10 cellular contexts compared by ENCODE assay signal in the genomic region with DNA sequence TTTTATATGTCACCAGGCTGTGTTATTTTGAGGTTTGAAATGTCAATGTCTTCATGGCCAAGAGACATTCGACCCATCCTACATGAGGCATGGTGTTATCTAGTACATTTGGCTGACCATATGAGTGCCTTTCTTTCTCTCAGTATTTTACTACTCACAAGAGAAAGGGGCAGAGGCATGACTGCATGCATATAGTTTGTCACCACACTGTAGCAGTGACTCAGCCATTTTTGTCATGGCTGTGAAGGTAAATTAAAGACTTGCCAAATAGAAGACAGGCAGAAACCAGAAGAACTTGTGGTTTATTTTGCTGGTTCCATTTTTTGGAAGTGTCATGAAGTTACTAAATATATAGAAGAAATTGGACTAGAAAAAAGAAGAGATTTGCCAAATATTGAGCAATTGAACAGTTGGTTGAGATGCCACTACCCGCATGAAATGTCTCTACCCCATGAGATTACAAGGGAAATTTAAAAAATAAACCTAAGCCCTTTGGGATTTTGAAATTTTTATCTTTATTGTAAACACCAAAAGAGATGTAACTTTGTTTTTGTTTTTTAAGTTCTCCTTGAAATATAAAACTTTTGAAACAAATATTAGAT.
A peak's percentile ranks its signal among the peaks of the same experiment; 100 is the strongest.
DNase-seq lines count a peak whose midpoint lies in the region; ATAC-seq, FAIRE-seq and TF ChIP-seq lines count a peak whose summit lies in the region.
"Had no signal": no experiment of that assay in that cellular context is flagged by ENCODE, and none has a peak within 500 bp of the region (broad histone marks: within the 10 kb centered on the region; RNA-seq: fewer than 3 reads in every experiment).

No MANE protein-coding gene starts in this region.

- no peak overlapping the region for H3K4me3 ChIP-seq in gastrocnemius medialis
- H3K4me3 ChIP-seq: vagina had no signal

- no peak for TF ChIP-seq CTCF in gastrocnemius medialis (IDR thresholded peaks at IDR 0.05 in 4 of 5, conservative IDR thresholded peaks at IDR 0.05 in 1 of 5)

- H3K27me3 ChIP-seq in gastrocnemius medialis, result no peaks in the 10 kb centered on the region
- H3K27me3 ChIP-seq: vagina had no signal

- peak; percentile 75 to 88 for ATAC-seq in gastrocnemius medialis

- TF ChIP-seq POLR2A in erythroblast (IDR thresholded peaks at IDR 0.05; ENCODE audit: low read length) (no peak), gastrocnemius medialis (IDR thresholded peaks at IDR 0.05) (no peak)

- in situ Hi-C loops in gastrocnemius medialis (cut with MboI; ENCODE audit: low sequenced_read_pairs in 4 of 4), result no loop called here

- no peaks in the 10 kb centered on the region for H3K9me3 ChIP-seq in gastrocnemius medialis
- H3K9me3 ChIP-seq: vagina had no signal

- H3K4me1 ChIP-seq in gastrocnemius medialis, result peaks cover 30 to 31% of the 10 kb centered on the region in 2 donors

- H3K27ac ChIP-seq in gastrocnemius medialis, result peak overlapping the region; percentile 59 to 75 (median 70)
- H3K27ac ChIP-seq in substantia nigra (ENCODE audit: low read depth, low read length, poor library complexity, severe bottlenecking), result no peak overlapping the region
- H3K27ac ChIP-seq: vagina had no signal

- H3K36me3 ChIP-seq in gastrocnemius medialis, result peaks cover 6 to 55% of the 10 kb centered on the region in 2 donors

- FAIRE-seq in GM19239 (lab: Jason Lieb, UNC), result peak; percentile 26

- DNase-seq in GM19239 (ENCODE audit: insufficient read length, low spot score) (no peak), NOMO-1 treated with DMSO at 0.1 percent for 48 hours (lab: John Stamatoyannopoulos, UW; ENCODE audit: unreplicated experiment) (peak; percentile 85), erythroblast (lab: John Stamatoyannopoulos, UW) (peak; percentile 80 to 86), gastrocnemius medialis (no peak), substantia nigra (lab: John Stamatoyannopoulos, UW) (no peak), posterior cingulate gyrus (no peak)
- no peak for DNase-seq in activated CD4-positive, alpha-beta T cell treated with anti-CD3 and anti-CD28 coated beads for 4 hours
- DNase-seq: activated CD4-positive, CD25-positive, alpha-beta regulatory T cell treated with anti-CD3 and anti-CD28 coated beads, Interleukin-2, amount 50 U/mL, for 72 hours; nucleus accumbens had no signal

- intact Hi-C loops in gastrocnemius medialis (cut with DNase I; ENCODE audit: low total_unique reads) (loop anchor here (5.0 kb wide), 3 partner anchors 93 to 212 kb away; a partner anchor contains a TSS), posterior cingulate gyrus (cut with DNase I) (no loop called here)

Comparison
In these comparisons a context has a peak if more than half of its experiments do, and no peak if none do; other contexts are left out.
1. DNase-seq: peak in NOMO-1 treated with DMSO at 0.1 percent for 48 hours (single experiment) and erythroblast (2 of 2); none in GM19239 (single experiment), gastrocnemius medialis (0 of 2), substantia nigra (0 of 49), posterior cingulate gyrus (0 of 10) and activated CD4-positive, alpha-beta T cell treated with anti-CD3 and anti-CD28 coated beads for 4 hours (0 of 2).